1 cellular context compared by ENCODE assay signal in the genomic region with DNA sequence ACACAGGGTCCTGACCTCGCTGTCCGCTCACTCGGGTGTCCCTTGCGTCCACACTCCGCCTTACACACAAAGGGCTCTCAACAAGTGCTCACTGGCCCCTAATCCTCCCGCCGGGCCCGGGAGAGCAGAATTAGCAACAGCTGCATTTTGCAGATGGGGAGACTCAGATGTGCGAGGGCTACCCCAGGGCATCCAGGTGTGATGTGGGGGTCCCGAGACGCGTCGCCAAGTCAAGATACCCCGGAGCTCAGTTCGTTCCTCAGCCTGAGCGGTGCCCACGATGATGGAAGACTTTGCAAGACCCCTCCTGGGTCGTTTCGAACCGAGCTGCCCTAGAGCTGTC.
A peak's percentile ranks its signal among the peaks of the same experiment; 100 is the strongest.
TF ChIP-seq lines count a peak whose summit lies in the region.

No MANE protein-coding gene starts in this region.

TF ChIP-seq in H1, 55 proteins besides CTCF, POLR2A, EP300 and RAD21:
- TF ChIP-seq GTF2F1 (IDR thresholded peaks at IDR 0.05; ENCODE audit: borderline replicate concordance, low read depth, low read length) (no peak), EZH2 (IDR thresholded peaks at IDR 0.05; ENCODE audit: low read depth, low read length, severe bottlenecking) (peak; percentile 46)
